Comparison of ENCODE assay signal across 1 cellular context in the genomic region with DNA sequence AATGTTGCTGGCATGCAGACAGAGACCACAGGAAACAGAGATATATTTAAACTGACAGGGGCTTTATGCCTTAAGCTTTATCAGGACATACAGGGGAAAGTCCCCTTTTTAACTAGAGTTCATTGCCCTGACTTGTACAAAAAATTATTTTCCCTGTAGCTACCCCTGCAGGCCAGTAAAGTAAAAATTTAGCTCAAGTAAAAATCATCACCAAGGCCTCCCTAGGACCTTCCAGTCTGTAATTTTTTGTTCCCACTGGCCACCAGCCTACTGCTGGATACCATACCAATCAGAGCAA.
A peak's percentile ranks its signal among the peaks of the same experiment; 100 is the strongest.
TF ChIP-seq lines count a peak whose summit lies in the region.

No MANE protein-coding gene starts in this region.

TF ChIP-seq in GM12878, 131 proteins besides CTCF, POLR2A, EP300 and RAD21 (continued from another document and continues in another):
- TF ChIP-seq, protein P1, sequence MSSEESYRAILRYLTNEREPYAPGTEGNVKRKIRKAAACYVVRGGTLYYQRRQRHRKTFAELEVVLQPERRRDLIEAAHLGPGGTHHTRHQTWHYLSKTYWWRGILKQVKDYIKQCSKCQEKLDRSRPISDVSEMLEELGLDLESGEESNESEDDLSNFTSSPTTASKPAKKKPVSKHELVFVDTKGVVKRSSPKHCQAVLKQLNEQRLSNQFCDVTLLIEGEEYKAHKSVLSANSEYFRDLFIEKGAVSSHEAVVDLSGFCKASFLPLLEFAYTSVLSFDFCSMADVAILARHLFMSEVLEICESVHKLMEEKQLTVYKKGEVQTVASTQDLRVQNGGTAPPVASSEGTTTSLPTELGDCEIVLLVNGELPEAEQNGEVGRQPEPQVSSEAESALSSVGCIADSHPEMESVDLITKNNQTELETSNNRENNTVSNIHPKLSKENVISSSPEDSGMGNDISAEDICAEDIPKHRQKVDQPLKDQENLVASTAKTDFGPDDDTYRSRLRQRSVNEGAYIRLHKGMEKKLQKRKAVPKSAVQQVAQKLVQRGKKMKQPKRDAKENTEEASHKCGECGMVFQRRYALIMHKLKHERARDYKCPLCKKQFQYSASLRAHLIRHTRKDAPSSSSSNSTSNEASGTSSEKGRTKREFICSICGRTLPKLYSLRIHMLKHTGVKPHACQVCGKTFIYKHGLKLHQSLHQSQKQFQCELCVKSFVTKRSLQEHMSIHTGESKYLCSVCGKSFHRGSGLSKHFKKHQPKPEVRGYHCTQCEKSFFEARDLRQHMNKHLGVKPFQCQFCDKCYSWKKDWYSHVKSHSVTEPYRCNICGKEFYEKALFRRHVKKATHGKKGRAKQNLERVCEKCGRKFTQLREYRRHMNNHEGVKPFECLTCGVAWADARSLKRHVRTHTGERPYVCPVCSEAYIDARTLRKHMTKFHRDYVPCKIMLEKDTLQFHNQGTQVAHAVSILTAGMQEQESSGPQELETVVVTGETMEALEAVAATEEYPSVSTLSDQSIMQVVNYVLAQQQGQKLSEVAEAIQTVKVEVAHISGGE (CRISPR knock-in tag; IDR thresholded peaks at IDR 0.05), result no peak
- TF ChIP-seq NRF1 (conservative IDR thresholded peaks at IDR 0.05; ENCODE audit: low read depth, low read length) (no peak), SMAD1 (IDR thresholded peaks at IDR 0.05; ENCODE audit: low read depth, partially characterized antibody) (no peak), RELB (IDR thresholded peaks at IDR 0.05; ENCODE audit: low read depth) (0 out of 2 replicates have a peak, but pooled peaks have one; percentile 22), LARP7 (IDR thresholded peaks at IDR 0.05) (no peak), STAT3 (IDR thresholded peaks at IDR 0.05; ENCODE audit: low read depth, low read length) (no peak), ZBED1 (IDR thresholded peaks at IDR 0.05; ENCODE audit: borderline replicate concordance) (no peak), SREBF1 (IDR thresholded peaks at IDR 0.05; ENCODE audit: low read length) (no peak), MYC (IDR thresholded peaks at IDR 0.05; ENCODE audit: insufficient read depth, insufficient read length, insufficient replicate concordance, low read length, severe bottlenecking) (no peak), CREB1 (IDR thresholded peaks at IDR 0.05; ENCODE audit: low read depth) (no peak), NBN (IDR thresholded peaks at IDR 0.05) (no peak), RAD51 (IDR thresholded peaks at IDR 0.05) (no peak), HCFC1 (IDR thresholded peaks at IDR 0.05; ENCODE audit: low read length) (no peak; the same call in 1 of the 2 replicates), PAX8 (IDR thresholded peaks at IDR 0.05) (no peak), CUX1 (IDR thresholded peaks at IDR 0.05; ENCODE audit: insufficient replicate concordance, low read depth, low read length) (no peak), POLR2AphosphoS5 (IDR thresholded peaks at IDR 0.05; ENCODE audit: low read length) (no peak), CHD2 (IDR thresholded peaks at IDR 0.05; ENCODE audit: borderline replicate concordance, low read depth, low read length) (no peak), JUNB (IDR thresholded peaks at IDR 0.05) (no peak), MTA2 (IDR thresholded peaks at IDR 0.05; ENCODE audit: low read depth) (no peak), NR2F1 (conservative IDR thresholded peaks at IDR 0.05) (0 out of 2 replicates have a peak, but pooled peaks have one; percentile 16), TCF7 (IDR thresholded peaks at IDR 0.05; ENCODE audit: borderline replicate concordance) (no peak), MEF2B (IDR thresholded peaks at IDR 0.05; ENCODE audit: partially characterized antibody, poor library complexity, severe bottlenecking) (peak; percentile 50), TARDBP (IDR thresholded peaks at IDR 0.05; ENCODE audit: borderline replicate concordance) (no peak), HSF1 (IDR thresholded peaks at IDR 0.05; ENCODE audit: low read depth, low read length) (no peak), NFIC (IDR thresholded peaks at IDR 0.05; ENCODE audit: low read depth, low read length) (peak; percentile 39; the same call in 1 of the 2 replicates), IKZF1 (conservative IDR thresholded peaks at IDR 0.05) (no peak), RBBP5 (conservative IDR thresholded peaks at IDR 0.05) (no peak), ZNF24 (IDR thresholded peaks at IDR 0.05) (no peak), ATF3 (IDR thresholded peaks at IDR 0.05; ENCODE audit: borderline replicate concordance, extremely low read depth, low read depth, low read length) (no peak)
- TF ChIP-seq, protein P2, sequence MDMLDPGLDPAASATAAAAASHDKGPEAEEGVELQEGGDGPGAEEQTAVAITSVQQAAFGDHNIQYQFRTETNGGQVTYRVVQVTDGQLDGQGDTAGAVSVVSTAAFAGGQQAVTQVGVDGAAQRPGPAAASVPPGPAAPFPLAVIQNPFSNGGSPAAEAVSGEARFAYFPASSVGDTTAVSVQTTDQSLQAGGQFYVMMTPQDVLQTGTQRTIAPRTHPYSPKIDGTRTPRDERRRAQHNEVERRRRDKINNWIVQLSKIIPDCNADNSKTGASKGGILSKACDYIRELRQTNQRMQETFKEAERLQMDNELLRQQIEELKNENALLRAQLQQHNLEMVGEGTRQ (IDR thresholded peaks at IDR 0.05; ENCODE audit: borderline replicate concordance, low read depth, low read length), result no peak
- TF ChIP-seq, protein P3, sequence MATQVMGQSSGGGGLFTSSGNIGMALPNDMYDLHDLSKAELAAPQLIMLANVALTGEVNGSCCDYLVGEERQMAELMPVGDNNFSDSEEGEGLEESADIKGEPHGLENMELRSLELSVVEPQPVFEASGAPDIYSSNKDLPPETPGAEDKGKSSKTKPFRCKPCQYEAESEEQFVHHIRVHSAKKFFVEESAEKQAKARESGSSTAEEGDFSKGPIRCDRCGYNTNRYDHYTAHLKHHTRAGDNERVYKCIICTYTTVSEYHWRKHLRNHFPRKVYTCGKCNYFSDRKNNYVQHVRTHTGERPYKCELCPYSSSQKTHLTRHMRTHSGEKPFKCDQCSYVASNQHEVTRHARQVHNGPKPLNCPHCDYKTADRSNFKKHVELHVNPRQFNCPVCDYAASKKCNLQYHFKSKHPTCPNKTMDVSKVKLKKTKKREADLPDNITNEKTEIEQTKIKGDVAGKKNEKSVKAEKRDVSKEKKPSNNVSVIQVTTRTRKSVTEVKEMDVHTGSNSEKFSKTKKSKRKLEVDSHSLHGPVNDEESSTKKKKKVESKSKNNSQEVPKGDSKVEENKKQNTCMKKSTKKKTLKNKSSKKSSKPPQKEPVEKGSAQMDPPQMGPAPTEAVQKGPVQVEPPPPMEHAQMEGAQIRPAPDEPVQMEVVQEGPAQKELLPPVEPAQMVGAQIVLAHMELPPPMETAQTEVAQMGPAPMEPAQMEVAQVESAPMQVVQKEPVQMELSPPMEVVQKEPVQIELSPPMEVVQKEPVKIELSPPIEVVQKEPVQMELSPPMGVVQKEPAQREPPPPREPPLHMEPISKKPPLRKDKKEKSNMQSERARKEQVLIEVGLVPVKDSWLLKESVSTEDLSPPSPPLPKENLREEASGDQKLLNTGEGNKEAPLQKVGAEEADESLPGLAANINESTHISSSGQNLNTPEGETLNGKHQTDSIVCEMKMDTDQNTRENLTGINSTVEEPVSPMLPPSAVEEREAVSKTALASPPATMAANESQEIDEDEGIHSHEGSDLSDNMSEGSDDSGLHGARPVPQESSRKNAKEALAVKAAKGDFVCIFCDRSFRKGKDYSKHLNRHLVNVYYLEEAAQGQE (IDR thresholded peaks at IDR 0.05; ENCODE audit: low read depth, low read length), result no peak
- TF ChIP-seq, protein P4, sequence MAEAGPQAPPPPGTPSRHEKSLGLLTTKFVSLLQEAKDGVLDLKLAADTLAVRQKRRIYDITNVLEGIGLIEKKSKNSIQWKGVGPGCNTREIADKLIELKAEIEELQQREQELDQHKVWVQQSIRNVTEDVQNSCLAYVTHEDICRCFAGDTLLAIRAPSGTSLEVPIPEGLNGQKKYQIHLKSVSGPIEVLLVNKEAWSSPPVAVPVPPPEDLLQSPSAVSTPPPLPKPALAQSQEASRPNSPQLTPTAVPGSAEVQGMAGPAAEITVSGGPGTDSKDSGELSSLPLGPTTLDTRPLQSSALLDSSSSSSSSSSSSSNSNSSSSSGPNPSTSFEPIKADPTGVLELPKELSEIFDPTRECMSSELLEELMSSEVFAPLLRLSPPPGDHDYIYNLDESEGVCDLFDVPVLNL (IDR thresholded peaks at IDR 0.05; ENCODE audit: low read depth, low read length), result no peak
- TF ChIP-seq, protein P5, sequence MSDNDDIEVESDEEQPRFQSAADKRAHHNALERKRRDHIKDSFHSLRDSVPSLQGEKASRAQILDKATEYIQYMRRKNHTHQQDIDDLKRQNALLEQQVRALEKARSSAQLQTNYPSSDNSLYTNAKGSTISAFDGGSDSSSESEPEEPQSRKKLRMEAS (IDR thresholded peaks at IDR 0.05; ENCODE audit: low read depth, low read length), result no peak
- TF ChIP-seq, protein P6, sequence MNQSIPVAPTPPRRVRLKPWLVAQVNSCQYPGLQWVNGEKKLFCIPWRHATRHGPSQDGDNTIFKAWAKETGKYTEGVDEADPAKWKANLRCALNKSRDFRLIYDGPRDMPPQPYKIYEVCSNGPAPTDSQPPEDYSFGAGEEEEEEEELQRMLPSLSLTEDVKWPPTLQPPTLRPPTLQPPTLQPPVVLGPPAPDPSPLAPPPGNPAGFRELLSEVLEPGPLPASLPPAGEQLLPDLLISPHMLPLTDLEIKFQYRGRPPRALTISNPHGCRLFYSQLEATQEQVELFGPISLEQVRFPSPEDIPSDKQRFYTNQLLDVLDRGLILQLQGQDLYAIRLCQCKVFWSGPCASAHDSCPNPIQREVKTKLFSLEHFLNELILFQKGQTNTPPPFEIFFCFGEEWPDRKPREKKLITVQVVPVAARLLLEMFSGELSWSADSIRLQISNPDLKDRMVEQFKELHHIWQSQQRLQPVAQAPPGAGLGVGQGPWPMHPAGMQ (IDR thresholded peaks at IDR 0.05; ENCODE audit: borderline replicate concordance), result no peak
- TF ChIP-seq, protein P7, sequence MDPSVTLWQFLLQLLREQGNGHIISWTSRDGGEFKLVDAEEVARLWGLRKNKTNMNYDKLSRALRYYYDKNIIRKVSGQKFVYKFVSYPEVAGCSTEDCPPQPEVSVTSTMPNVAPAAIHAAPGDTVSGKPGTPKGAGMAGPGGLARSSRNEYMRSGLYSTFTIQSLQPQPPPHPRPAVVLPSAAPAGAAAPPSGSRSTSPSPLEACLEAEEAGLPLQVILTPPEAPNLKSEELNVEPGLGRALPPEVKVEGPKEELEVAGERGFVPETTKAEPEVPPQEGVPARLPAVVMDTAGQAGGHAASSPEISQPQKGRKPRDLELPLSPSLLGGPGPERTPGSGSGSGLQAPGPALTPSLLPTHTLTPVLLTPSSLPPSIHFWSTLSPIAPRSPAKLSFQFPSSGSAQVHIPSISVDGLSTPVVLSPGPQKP (IDR thresholded peaks at IDR 0.05; ENCODE audit: low read depth, low read length), result no peak
